In genomic region chr14:51180577-51180976, GRCh38 we compare ENCODE assay signal across 13 cellular contexts. TPM values are rescaled to one million over a fixed set of nuclear protein-coding genes. Genes with fewer than 3 reads are reported as not detected.
DNase-seq lines count a peak whose midpoint lies in the region; ATAC-seq, FAIRE-seq and TF ChIP-seq lines count a peak whose summit lies in the region.
"Had no signal": no experiment of that assay in that cellular context is flagged by ENCODE, and none has a peak within 500 bp of the region (broad histone marks: within the 10 kb centered on the region; RNA-seq: fewer than 3 reads in every experiment).

No MANE protein-coding gene starts in this region.

- no peak for FAIRE-seq in frontal cortex (lab: Jason Lieb, UNC)
- FAIRE-seq: TTC549 had no signal

- DNase-seq in islet precursor cell (no peak), frontal cortex (ENCODE audit: low spot score in 2 of 2) (no peak), occipital lobe (lab: John Stamatoyannopoulos, UW) (no peak)
- DNase-seq in effector memory CD4-positive, alpha-beta T cell = no peak
- DNase-seq: GOT3, NCI-H226, retina, upper lobe of left lung had no signal

- no peaks in the 10 kb centered on the region for H3K79me2 ChIP-seq in DOHH2 (ENCODE audit: control insufficient read depth, low read length)

- no peaks in the 10 kb centered on the region for H3K36me3 ChIP-seq in DOHH2 (ENCODE audit: control insufficient read depth, low read length)
- no peaks in the 10 kb centered on the region for H3K36me3 ChIP-seq in effector memory CD4-positive, alpha-beta T cell (ENCODE audit: control insufficient read depth, insufficient read depth, low read length)
- H3K36me3 ChIP-seq: upper lobe of left lung had no signal

- H3K9me2 ChIP-seq in DOHH2 (replicated peaks; ENCODE audit: control insufficient read depth, low read length) = no peaks in the 10 kb centered on the region

- H3F3A ChIP-seq in DOHH2 (ENCODE audit: control insufficient read depth, insufficient read depth) = no peaks in the 10 kb centered on the region

- peak overlapping the region; percentile 58 for H3K4me3 ChIP-seq in DOHH2 (ENCODE audit: low read length)
- no peak overlapping the region for H3K4me3 ChIP-seq in effector memory CD4-positive, alpha-beta T cell (ENCODE audit: insufficient read depth, low read depth, low read length, poor library complexity, severe bottlenecking)
- H3K4me3 ChIP-seq: upper lobe of left lung had no signal

- peak overlapping the region; percentile 76 for H3K4me2 ChIP-seq in DOHH2 (ENCODE audit: low read length)

- TF ChIP-seq CTCF in DOHH2 (IDR thresholded peaks at IDR 0.05; ENCODE audit: low read depth, low read length, poor library complexity, severe bottlenecking) = no peak

- ATAC-seq in GM19324 (IDR thresholded peaks at IDR 0.05; ENCODE audit: low FRiP score, unreplicated experiment) = peak; percentile 65
- peak; percentile 76 for ATAC-seq in HG02642 (IDR thresholded peaks at IDR 0.05; ENCODE audit: poor library complexity, unreplicated experiment)
- ATAC-seq in HG03460 (IDR thresholded peaks at IDR 0.05; ENCODE audit: unreplicated experiment) = peak; percentile 82

- H3K9me3 ChIP-seq in DOHH2 (ENCODE audit: control insufficient read depth, insufficient read depth, low read length) = no peaks in the 10 kb centered on the region
- H3K9me3 ChIP-seq in effector memory CD4-positive, alpha-beta T cell (ENCODE audit: control insufficient read depth, low read length) = no peaks in the 10 kb centered on the region
- H3K9me3 ChIP-seq: upper lobe of left lung had no signal

- H3K27me3 ChIP-seq in DOHH2 (ENCODE audit: control insufficient read depth, low read length) = no peaks in the 10 kb centered on the region
- H3K27me3 ChIP-seq in effector memory CD4-positive, alpha-beta T cell (replicated peaks; ENCODE audit: control insufficient read depth, insufficient read depth, low read length, poor library complexity, severe bottlenecking) = no peaks in the 10 kb centered on the region
- H3K27me3 ChIP-seq: upper lobe of left lung had no signal

- H4K20me1 ChIP-seq in DOHH2 (ENCODE audit: control insufficient read depth, insufficient read depth, low read depth, low read length) = no peaks in the 10 kb centered on the region

- peaks cover 40% of the 10 kb centered on the region for H3K4me1 ChIP-seq in DOHH2 (ENCODE audit: control insufficient read depth, low read length)
- H3K4me1 ChIP-seq in effector memory CD4-positive, alpha-beta T cell (ENCODE audit: control insufficient read depth, insufficient read depth, low read length, poor library complexity, severe bottlenecking) = no peaks in the 10 kb centered on the region
- H3K4me1 ChIP-seq: upper lobe of left lung had no signal

- H3K27ac ChIP-seq in DOHH2 (ENCODE audit: low read depth, low read length) = peak overlapping the region; percentile 24; the same call in 1 of the 2 replicates
- H3K27ac ChIP-seq in effector memory CD4-positive, alpha-beta T cell (ENCODE audit: insufficient read depth, low read length, poor library complexity, severe bottlenecking) = no peak overlapping the region
- H3K27ac ChIP-seq: upper lobe of left lung had no signal

RNA-seq across cellular contexts. Expression of gene TMX1, which starts 59.5 kb away (rescaled TPM):
- total RNA-seq in frontal cortex (22.0 TPM), occipital lobe (32.0 TPM)
